8 cellular contexts compared by ENCODE assay signal in genomic region chr7:128672927-128673517, GRCh38. TPM values are rescaled to one million over a fixed set of nuclear protein-coding genes. Genes with fewer than 3 reads are reported as not detected.
DNase-seq lines count a peak whose midpoint lies in the region; ATAC-seq, FAIRE-seq and TF ChIP-seq lines count a peak whose summit lies in the region.

No MANE protein-coding gene starts in this region.

- TF ChIP-seq RAD21 in A549 (conservative IDR thresholded peaks at IDR 0.05 in 1 of 2, IDR thresholded peaks at IDR 0.05 in 1 of 2) = no peak

- no peaks in the 10 kb centered on the region for H3K36me3 Mint-ChIP-seq in activated CD8-positive, alpha-beta T cell treated with anti-CD3 and anti-CD28 coated beads for 36 hours (ENCODE audit: low read depth)

- POLR2A ChIA-PET in A549 (lab: Yijun Ruan, JAX) = interaction anchor here (0.6 kb wide), 1 partner anchor 207 kb away, joined by 3 read pairs; no protein-coding TSS in a partner anchor
- POLR2A ChIA-PET in activated CD8-positive, alpha-beta T cell treated with anti-CD3 and anti-CD28 coated beads for 36 hours (lab: Charles Lee) = interaction anchor here (0.7 kb wide), 1 partner anchor 227 kb away, joined by 3 read pairs; no protein-coding TSS in a partner anchor

- TF ChIP-seq CTCF in A549 (IDR thresholded peaks at IDR 0.05) (peak; percentile 33), GM12875 (IDR thresholded peaks at IDR 0.05; ENCODE audit: borderline replicate concordance, insufficient read depth, low read depth, low read length) (peak; percentile 72; the same call in 1 of the 2 replicates)
- peak; percentile 38 for TF ChIP-seq CTCF in activated CD8-positive, alpha-beta T cell treated with anti-CD3 and anti-CD28 coated beads for 36 hours (IDR thresholded peaks at IDR 0.05)

- no peak overlapping the region for H3K4me3 Mint-ChIP-seq in activated CD8-positive, alpha-beta T cell treated with anti-CD3 and anti-CD28 coated beads for 36 hours
- no peak overlapping the region for H3K4me3 Mint-ChIP-seq in stimulated activated naive CD8-positive, alpha-beta T cell treated with anti-CD3 and anti-CD28 coated beads, Interleukin-15, amount 100 ng/mL, for 72 hours

- no peaks in the 10 kb centered on the region for H3K4me1 Mint-ChIP-seq in activated CD8-positive, alpha-beta T cell treated with anti-CD3 and anti-CD28 coated beads for 36 hours (ENCODE audit: low read depth)
- H3K4me1 Mint-ChIP-seq in stimulated activated naive CD8-positive, alpha-beta T cell treated with anti-CD3 and anti-CD28 coated beads, Interleukin-15, amount 100 ng/mL, for 72 hours = peaks cover 9% of the 10 kb centered on the region

- ATAC-seq in A549 (peak; percentile 78 to 87), left ventricle myocardium superior (peak; percentile 43), HG03108 (IDR thresholded peaks at IDR 0.05; ENCODE audit: unreplicated experiment) (no peak), HG02884 (IDR thresholded peaks at IDR 0.05; ENCODE audit: unreplicated experiment) (no peak)
- peak; percentile 69 for ATAC-seq in activated CD8-positive, alpha-beta T cell treated with anti-CD3 and anti-CD28 coated beads for 36 hours
- ATAC-seq in stimulated activated naive CD8-positive, alpha-beta T cell treated with anti-CD3 and anti-CD28 coated beads, Interleukin-15, amount 100 ng/mL, for 72 hours = peak; percentile 70

- no peaks in the 10 kb centered on the region for H3K9me3 Mint-ChIP-seq in activated CD8-positive, alpha-beta T cell treated with anti-CD3 and anti-CD28 coated beads for 36 hours
- no peaks in the 10 kb centered on the region for H3K9me3 Mint-ChIP-seq in stimulated activated naive CD8-positive, alpha-beta T cell treated with anti-CD3 and anti-CD28 coated beads, Interleukin-15, amount 100 ng/mL, for 72 hours

- TF ChIP-seq POLR2A in A549 (IDR thresholded peaks at IDR 0.05; ENCODE audit: low read length) = no peak

- WGBS in A549 (ENCODE audit: missing lambda C conversion rate) = 24% methylated on average over 7 of the region's 7 CpGs

- DNase-seq in A549 (ENCODE audit: low read depth in 1 of 2, low spot score in 1 of 2) (peak in 1 of 2 experiments; percentile 43), left ventricle myocardium superior (no peak), RKO (ENCODE audit: low spot score) (no peak)
- peak; percentile 54 for DNase-seq in activated CD8-positive, alpha-beta T cell treated with anti-CD3 and anti-CD28 coated beads for 36 hours
- no peak for DNase-seq in stimulated activated naive CD8-positive, alpha-beta T cell treated with anti-CD3 and anti-CD28 coated beads, Interleukin-15, amount 100 ng/mL, for 72 hours

- CTCF ChIA-PET in A549 (lab: Yijun Ruan, JAX) = interaction anchor here (0.8 to 2.3 kb wide), 6 partner anchors 9 to 207 kb away, joined by 3 to 8 read pairs (median 3); no protein-coding TSS in a partner anchor
- CTCF ChIA-PET in activated CD8-positive, alpha-beta T cell treated with anti-CD3 and anti-CD28 coated beads for 36 hours (lab: Charles Lee) = interaction anchor here (0.7 to 3.4 kb wide), 5 partner anchors 9 to 247 kb away, joined by 3 to 14 read pairs (median 3); no protein-coding TSS in a partner anchor

- intact Hi-C loops in activated CD8-positive, alpha-beta T cell treated with anti-CD3 and anti-CD28 coated beads for 36 hours (cut with micrococcal nuclease) = no loop called here
- intact Hi-C loops in left ventricle myocardium superior (cut with micrococcal nuclease) = no loop called here

- peaks cover 2% of the 10 kb centered on the region for H3K27me3 Mint-ChIP-seq in activated CD8-positive, alpha-beta T cell treated with anti-CD3 and anti-CD28 coated beads for 36 hours
- H3K27me3 Mint-ChIP-seq in stimulated activated naive CD8-positive, alpha-beta T cell treated with anti-CD3 and anti-CD28 coated beads, Interleukin-15, amount 100 ng/mL, for 72 hours = peaks cover 38% of the 10 kb centered on the region

- H3K9me3 ChIP-seq in A549 = no peaks in the 10 kb centered on the region

- H3K27ac Mint-ChIP-seq in activated CD8-positive, alpha-beta T cell treated with anti-CD3 and anti-CD28 coated beads for 36 hours = no peak overlapping the region
- H3K27ac Mint-ChIP-seq in stimulated activated naive CD8-positive, alpha-beta T cell treated with anti-CD3 and anti-CD28 coated beads, Interleukin-15, amount 100 ng/mL, for 72 hours = peak overlapping the region in 1 of 2 donors; percentile 37

- H3K4me3 ChIP-seq in A549 (no peak overlapping the region), GM12875 (ENCODE audit: low read depth, low read length) (no peak overlapping the region)

- TF ChIP-seq EP300 in A549 (IDR thresholded peaks at IDR 0.05) = no peak

- H3K4me1 ChIP-seq in A549 = no peaks in the 10 kb centered on the region

- no peak overlapping the region for H3K27ac ChIP-seq in A549

- no peak for FAIRE-seq in A549 (lab: Jason Lieb, UNC)

- H3K4me2 ChIP-seq in A549 = no peak overlapping the region

TF ChIP-seq in A549, 52 proteins besides CTCF, POLR2A, EP300 and RAD21:
- TF ChIP-seq ZFP36 (IDR thresholded peaks at IDR 0.05; ENCODE audit: borderline replicate concordance, partially characterized antibody) (no peak), BHLHE40 (IDR thresholded peaks at IDR 0.05; ENCODE audit: low read depth, low read length) (no peak), ESRRA (IDR thresholded peaks at IDR 0.05; ENCODE audit: borderline replicate concordance, low read length) (no peak), SMC3 (IDR thresholded peaks at IDR 0.05) (0 out of 3 replicates have a peak, but pooled peaks have one; percentile 14)

RNA-seq across cellular contexts. Expression of gene GARIN1A, which starts 0.9 kb away (rescaled TPM):
- polyA plus RNA-seq in A549 (2011; rRNA removed) (0.37 and 0.46 TPM in 2 replicates), A549 (2017; fragmentation: RNase III; extraction: RNeasy Plus Mini Kit Qiagen cat#74134 plus additional on column Dnase treatment) (0.30 to 0.49 TPM (median 0.43 TPM) in 3 replicates)
- polyA plus RNA-seq in A549 (2012; cell fraction: cytosol; rRNA removed) = 0.13 and 0.19 TPM in 2 replicates
- 1.5 and 2.7 TPM in 2 replicates for polyA plus RNA-seq in A549 (2012; cell fraction: nucleus; rRNA removed)
- polyA minus RNA-seq in A549 (2011; rRNA and poly(A)+ RNA removed) = 0.19 and 0.33 TPM in 2 replicates
- under 1 TPM in 1 of 2 experiments, not detected in 1; 0.25 TPM for total RNA-seq in activated CD8-positive, alpha-beta T cell treated with anti-CD3 and anti-CD28 coated beads for 36 hours
- total RNA-seq in left ventricle myocardium superior = 0.97 TPM

Comparison
In these comparisons a context has a peak if more than half of its experiments do, and no peak if none do; other contexts are left out.
1. ATAC-seq: peak in A549 (2 of 2), activated CD8-positive, alpha-beta T cell treated with anti-CD3 and anti-CD28 coated beads for 36 hours (single experiment), left ventricle myocardium superior (single experiment) and stimulated activated naive CD8-positive, alpha-beta T cell treated with anti-CD3 and anti-CD28 coated beads, Interleukin-15, amount 100 ng/mL, for 72 hours (single experiment); none in HG03108 (single experiment) and HG02884 (single experiment).
2. Peak in every context shown above with its lines, with median percentiles within 50 percentile points of each other: CTCF ChIP-seq.